1 cellular context compared by ENCODE assay signal in the genomic region with DNA sequence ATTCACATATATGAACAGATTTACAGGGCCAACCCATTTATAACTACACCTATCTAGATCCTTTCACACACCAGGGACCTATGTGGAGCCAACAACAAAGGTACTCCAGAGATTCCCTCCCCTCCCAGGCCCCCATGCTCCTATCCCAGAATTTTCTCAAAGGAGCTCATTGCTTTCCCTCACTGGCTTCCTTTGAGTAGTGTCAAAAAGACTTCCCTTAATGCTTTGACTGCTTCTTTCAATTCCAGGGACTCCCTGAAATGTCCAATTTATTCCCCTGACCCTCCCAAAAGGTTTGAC.
TF ChIP-seq lines count a peak whose summit lies in the region.

No MANE protein-coding gene starts in this region.

TF ChIP-seq in GM23338, 12 proteins besides CTCF, POLR2A, EP300 and RAD21:
- TF ChIP-seq, protein P1, sequence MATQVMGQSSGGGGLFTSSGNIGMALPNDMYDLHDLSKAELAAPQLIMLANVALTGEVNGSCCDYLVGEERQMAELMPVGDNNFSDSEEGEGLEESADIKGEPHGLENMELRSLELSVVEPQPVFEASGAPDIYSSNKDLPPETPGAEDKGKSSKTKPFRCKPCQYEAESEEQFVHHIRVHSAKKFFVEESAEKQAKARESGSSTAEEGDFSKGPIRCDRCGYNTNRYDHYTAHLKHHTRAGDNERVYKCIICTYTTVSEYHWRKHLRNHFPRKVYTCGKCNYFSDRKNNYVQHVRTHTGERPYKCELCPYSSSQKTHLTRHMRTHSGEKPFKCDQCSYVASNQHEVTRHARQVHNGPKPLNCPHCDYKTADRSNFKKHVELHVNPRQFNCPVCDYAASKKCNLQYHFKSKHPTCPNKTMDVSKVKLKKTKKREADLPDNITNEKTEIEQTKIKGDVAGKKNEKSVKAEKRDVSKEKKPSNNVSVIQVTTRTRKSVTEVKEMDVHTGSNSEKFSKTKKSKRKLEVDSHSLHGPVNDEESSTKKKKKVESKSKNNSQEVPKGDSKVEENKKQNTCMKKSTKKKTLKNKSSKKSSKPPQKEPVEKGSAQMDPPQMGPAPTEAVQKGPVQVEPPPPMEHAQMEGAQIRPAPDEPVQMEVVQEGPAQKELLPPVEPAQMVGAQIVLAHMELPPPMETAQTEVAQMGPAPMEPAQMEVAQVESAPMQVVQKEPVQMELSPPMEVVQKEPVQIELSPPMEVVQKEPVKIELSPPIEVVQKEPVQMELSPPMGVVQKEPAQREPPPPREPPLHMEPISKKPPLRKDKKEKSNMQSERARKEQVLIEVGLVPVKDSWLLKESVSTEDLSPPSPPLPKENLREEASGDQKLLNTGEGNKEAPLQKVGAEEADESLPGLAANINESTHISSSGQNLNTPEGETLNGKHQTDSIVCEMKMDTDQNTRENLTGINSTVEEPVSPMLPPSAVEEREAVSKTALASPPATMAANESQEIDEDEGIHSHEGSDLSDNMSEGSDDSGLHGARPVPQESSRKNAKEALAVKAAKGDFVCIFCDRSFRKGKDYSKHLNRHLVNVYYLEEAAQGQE (IDR thresholded peaks at IDR 0.05; ENCODE audit: unreplicated experiment): no peak
- no peak for TF ChIP-seq NANOG (IDR thresholded peaks at IDR 0.05; ENCODE audit: borderline replicate concordance)
- TF ChIP-seq, protein P2, sequence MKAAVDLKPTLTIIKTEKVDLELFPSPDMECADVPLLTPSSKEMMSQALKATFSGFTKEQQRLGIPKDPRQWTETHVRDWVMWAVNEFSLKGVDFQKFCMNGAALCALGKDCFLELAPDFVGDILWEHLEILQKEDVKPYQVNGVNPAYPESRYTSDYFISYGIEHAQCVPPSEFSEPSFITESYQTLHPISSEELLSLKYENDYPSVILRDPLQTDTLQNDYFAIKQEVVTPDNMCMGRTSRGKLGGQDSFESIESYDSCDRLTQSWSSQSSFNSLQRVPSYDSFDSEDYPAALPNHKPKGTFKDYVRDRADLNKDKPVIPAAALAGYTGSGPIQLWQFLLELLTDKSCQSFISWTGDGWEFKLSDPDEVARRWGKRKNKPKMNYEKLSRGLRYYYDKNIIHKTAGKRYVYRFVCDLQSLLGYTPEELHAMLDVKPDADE (IDR thresholded peaks at IDR 0.05): no peak
- TF ChIP-seq, protein P3, sequence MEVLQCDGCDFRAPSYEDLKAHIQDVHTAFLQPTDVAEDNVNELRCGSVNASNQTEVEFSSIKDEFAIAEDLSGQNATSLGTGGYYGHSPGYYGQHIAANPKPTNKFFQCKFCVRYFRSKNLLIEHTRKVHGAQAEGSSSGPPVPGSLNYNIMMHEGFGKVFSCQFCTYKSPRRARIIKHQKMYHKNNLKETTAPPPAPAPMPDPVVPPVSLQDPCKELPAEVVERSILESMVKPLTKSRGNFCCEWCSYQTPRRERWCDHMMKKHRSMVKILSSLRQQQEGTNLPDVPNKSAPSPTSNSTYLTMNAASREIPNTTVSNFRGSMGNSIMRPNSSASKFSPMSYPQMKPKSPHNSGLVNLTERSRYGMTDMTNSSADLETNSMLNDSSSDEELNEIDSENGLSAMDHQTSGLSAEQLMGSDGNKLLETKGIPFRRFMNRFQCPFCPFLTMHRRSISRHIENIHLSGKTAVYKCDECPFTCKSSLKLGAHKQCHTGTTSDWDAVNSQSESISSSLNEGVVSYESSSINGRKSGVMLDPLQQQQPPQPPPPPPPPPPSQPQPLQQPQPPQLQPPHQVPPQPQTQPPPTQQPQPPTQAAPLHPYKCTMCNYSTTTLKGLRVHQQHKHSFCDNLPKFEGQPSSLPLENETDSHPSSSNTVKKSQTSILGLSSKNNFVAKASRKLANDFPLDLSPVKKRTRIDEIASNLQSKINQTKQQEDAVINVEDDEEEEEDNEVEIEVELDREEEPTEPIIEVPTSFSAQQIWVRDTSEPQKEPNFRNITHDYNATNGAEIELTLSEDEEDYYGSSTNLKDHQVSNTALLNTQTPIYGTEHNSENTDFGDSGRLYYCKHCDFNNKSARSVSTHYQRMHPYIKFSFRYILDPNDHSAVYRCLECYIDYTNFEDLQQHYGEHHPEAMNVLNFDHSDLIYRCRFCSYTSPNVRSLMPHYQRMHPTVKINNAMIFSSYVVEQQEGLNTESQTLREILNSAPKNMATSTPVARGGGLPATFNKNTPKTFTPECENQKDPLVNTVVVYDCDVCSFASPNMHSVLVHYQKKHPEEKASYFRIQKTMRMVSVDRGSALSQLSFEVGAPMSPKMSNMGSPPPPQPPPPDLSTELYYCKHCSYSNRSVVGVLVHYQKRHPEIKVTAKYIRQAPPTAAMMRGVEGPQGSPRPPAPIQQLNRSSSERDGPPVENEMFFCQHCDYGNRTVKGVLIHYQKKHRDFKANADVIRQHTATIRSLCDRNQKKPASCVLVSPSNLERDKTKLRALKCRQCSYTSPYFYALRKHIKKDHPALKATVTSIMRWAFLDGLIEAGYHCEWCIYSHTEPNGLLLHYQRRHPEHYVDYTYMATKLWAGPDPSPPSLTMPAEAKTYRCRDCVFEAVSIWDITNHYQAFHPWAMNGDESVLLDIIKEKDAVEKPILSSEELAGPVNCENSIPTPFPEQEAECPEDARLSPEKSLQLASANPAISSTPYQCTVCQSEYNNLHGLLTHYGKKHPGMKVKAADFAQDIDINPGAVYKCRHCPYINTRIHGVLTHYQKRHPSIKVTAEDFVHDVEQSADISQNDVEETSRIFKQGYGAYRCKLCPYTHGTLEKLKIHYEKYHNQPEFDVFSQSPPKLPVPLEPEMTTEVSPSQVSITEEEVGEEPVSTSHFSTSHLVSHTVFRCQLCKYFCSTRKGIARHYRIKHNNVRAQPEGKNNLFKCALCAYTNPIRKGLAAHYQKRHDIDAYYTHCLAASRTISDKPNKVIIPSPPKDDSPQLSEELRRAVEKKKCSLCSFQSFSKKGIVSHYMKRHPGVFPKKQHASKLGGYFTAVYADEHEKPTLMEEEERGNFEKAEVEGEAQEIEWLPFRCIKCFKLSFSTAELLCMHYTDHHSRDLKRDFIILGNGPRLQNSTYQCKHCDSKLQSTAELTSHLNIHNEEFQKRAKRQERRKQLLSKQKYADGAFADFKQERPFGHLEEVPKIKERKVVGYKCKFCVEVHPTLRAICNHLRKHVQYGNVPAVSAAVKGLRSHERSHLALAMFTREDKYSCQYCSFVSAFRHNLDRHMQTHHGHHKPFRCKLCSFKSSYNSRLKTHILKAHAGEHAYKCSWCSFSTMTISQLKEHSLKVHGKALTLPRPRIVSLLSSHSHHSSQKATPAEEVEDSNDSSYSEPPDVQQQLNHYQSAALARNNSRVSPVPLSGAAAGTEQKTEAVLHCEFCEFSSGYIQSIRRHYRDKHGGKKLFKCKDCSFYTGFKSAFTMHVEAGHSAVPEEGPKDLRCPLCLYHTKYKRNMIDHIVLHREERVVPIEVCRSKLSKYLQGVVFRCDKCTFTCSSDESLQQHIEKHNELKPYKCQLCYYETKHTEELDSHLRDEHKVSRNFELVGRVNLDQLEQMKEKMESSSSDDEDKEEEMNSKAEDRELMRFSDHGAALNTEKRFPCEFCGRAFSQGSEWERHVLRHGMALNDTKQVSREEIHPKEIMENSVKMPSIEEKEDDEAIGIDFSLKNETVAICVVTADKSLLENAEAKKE (CRISPR knock-in tag; IDR thresholded peaks at IDR 0.05): no peak
- TF ChIP-seq EZH2 (IDR thresholded peaks at IDR 0.05; ENCODE audit: low read depth, unreplicated experiment): no peak
- TF ChIP-seq ZNF331 (CRISPR knock-in tag; IDR thresholded peaks at IDR 0.05; ENCODE audit: low read depth): no peak
- TF ChIP-seq STAT1 (IDR thresholded peaks at IDR 0.05; ENCODE audit: unreplicated experiment): no peak
